ENCODE assay signal across 16 cellular contexts in genomic region chr11:80515097-80515496, GRCh38.
A peak's percentile ranks its signal among the peaks of the same experiment; 100 is the strongest.
DNase-seq lines count a peak whose midpoint lies in the region; ATAC-seq and TF ChIP-seq lines count a peak whose summit lies in the region.
"Had no signal": no experiment of that assay in that cellular context is flagged by ENCODE, and none has a peak within 500 bp of the region (broad histone marks: within the 10 kb centered on the region; RNA-seq: fewer than 3 reads in every experiment).

No MANE protein-coding gene starts in this region.

- H3K79me2 ChIP-seq in OCI-LY3 (ENCODE audit: low read length), result no peaks in the 10 kb centered on the region

- no peaks in the 10 kb centered on the region for H3K36me3 Mint-ChIP-seq in effector memory CD8-positive, alpha-beta T cell (ENCODE audit: insufficient read depth)
- H3K36me3 Mint-ChIP-seq: T-cell had no signal

- H3K4me1 ChIP-seq in OCI-LY3 (ENCODE audit: low read length) (peaks cover 43% of the 10 kb centered on the region), tibial artery (no peaks in the 10 kb centered on the region)

- H3K27me3 ChIP-seq in OCI-LY3 (ENCODE audit: low read depth, low read length) (no peaks in the 10 kb centered on the region), tibial artery (no peaks in the 10 kb centered on the region)

- H3K27me3 Mint-ChIP-seq in effector memory CD8-positive, alpha-beta T cell, result no peaks in the 10 kb centered on the region
- H3K27me3 Mint-ChIP-seq: T-cell had no signal

- H3K36me3 ChIP-seq in OCI-LY3 (replicated peaks; ENCODE audit: low read depth, low read length) (no peaks in the 10 kb centered on the region), tibial artery (no peaks in the 10 kb centered on the region)

- H2AFZ ChIP-seq in OCI-LY3 (ENCODE audit: low read depth, low read length), result no peak overlapping the region

- H3K4me3 ChIP-seq in OCI-LY3 (ENCODE audit: low read length) (peak overlapping the region; percentile 56), tibial artery (no peak overlapping the region)
- H3K4me3 ChIP-seq: SK-N-MC had no signal

- no peaks in the 10 kb centered on the region for H3K9me3 ChIP-seq in OCI-LY3 (ENCODE audit: insufficient read depth, low read length)
- peaks cover 4 to 10% (median 8%) of the 10 kb centered on the region in 3 donors for H3K9me3 ChIP-seq in tibial artery

- H3K4me2 ChIP-seq in OCI-LY3 (ENCODE audit: low read length), result peak overlapping the region; percentile 73

- no peak for DNase-seq in tibial artery
- no peak for DNase-seq in effector memory CD8-positive, alpha-beta T cell
- no peak for DNase-seq in NAMALWA (ENCODE audit: low spot score)
- DNase-seq: KG1, NCI-H1105, NCI-H1694 treated with DMSO at 0.1 percent for 48 hours, NCI-H446, T-cell had no signal

- H3K9me3 Mint-ChIP-seq in effector memory CD8-positive, alpha-beta T cell, result peaks cover 13 to 14% of the 10 kb centered on the region in 2 donors

- peak overlapping the region; percentile 42 for H3K9ac ChIP-seq in OCI-LY3 (ENCODE audit: low read length)

- H3K27ac ChIP-seq in OCI-LY3 (ENCODE audit: low read length) (peak overlapping the region; percentile 79), tibial artery (no peak overlapping the region)
- H3K27ac ChIP-seq: C4-2B, SK-N-MC had no signal

- intact Hi-C loops in tibial artery (cut with DNase I; ENCODE audit: low total_unique reads), result no loop called here

- no peaks in the 10 kb centered on the region for H3K4me1 Mint-ChIP-seq in effector memory CD8-positive, alpha-beta T cell (ENCODE audit: low read depth in 2 of 2)
- H3K4me1 Mint-ChIP-seq: T-cell had no signal

- no peaks in the 10 kb centered on the region for H4K20me1 ChIP-seq in OCI-LY3 (ENCODE audit: insufficient read depth, low read length)

- ATAC-seq in GM18502 (IDR thresholded peaks at IDR 0.05; ENCODE audit: poor library complexity, unreplicated experiment) (peak; percentile 76), GM19463 (IDR thresholded peaks at IDR 0.05; ENCODE audit: unreplicated experiment) (peak; percentile 57), HG03025 (IDR thresholded peaks at IDR 0.05; ENCODE audit: low FRiP score, unreplicated experiment) (peak; percentile 96), HG03469 (IDR thresholded peaks at IDR 0.05; ENCODE audit: unreplicated experiment) (no peak)
- ATAC-seq in effector memory CD8-positive, alpha-beta T cell (replicated peaks), result no peak
- ATAC-seq: Right ventricle myocardium inferior, T-cell had no signal

- no peak overlapping the region for H3K4me3 Mint-ChIP-seq in effector memory CD8-positive, alpha-beta T cell
- H3K4me3 Mint-ChIP-seq: T-cell had no signal

- no peak overlapping the region for H3K27ac Mint-ChIP-seq in effector memory CD8-positive, alpha-beta T cell
- H3K27ac Mint-ChIP-seq: T-cell had no signal

- TF ChIP-seq CTCF in OCI-LY3 (IDR thresholded peaks at IDR 0.05; ENCODE audit: low read depth, low read length) (no peak), tibial artery (IDR thresholded peaks at IDR 0.05) (no peak)

Comparison
In these comparisons a context has a peak if more than half of its experiments do, and no peak if none do; other contexts are left out.
1. ATAC-seq: peak in GM18502 (single experiment), GM19463 (single experiment) and HG03025 (single experiment); none in HG03469 (single experiment) and effector memory CD8-positive, alpha-beta T cell (single experiment).